ENCODE assay signal across 16 cellular contexts in genomic region chr14:91159906-91160305, GRCh38.
"Had no signal": no experiment of that assay in that cellular context is flagged by ENCODE, and none has a peak within 500 bp of the region (broad histone marks: within the 10 kb centered on the region; RNA-seq: fewer than 3 reads in every experiment).

No MANE protein-coding gene starts in this region.

- H3K27ac Mint-ChIP-seq: activated CD4-positive, alpha-beta T cell treated with anti-CD3 and anti-CD28 coated beads, Interleukin-2, amount 10 ng/mL, durations not matched to agents 7 days and 5 days; activated CD8-positive, alpha-beta memory T cell treated with anti-CD3 and anti-CD28 coated beads, Interleukin-2, amount 10 ng/mL, durations not matched to agents 7 days and 5 days; activated naive CD8-positive, alpha-beta T cell treated with anti-CD3 and anti-CD28 coated beads, Interleukin-2, amount 10 ng/mL, durations not matched to agents 7 days and 5 days; activated T-cell treated with anti-CD3 and anti-CD28 coated beads, Interleukin-2, amount 50 U/mL, for 24 hours; T-helper 1 cell treated with Interleukin-12 subunit alpha and Interleukin-12 subunit beta and Interleukin-4 antibody, amounts not matched to agents 30 μg/mL and 1 μg/mL, for 36 hours had no signal

- H3K27ac ChIP-seq: cardiac muscle cell had no signal

- H3K4me3 Mint-ChIP-seq: activated CD4-positive, alpha-beta T cell treated with anti-CD3 and anti-CD28 coated beads, Interleukin-2, amount 10 ng/mL, durations not matched to agents 7 days and 5 days; activated CD8-positive, alpha-beta memory T cell treated with anti-CD3 and anti-CD28 coated beads, Interleukin-2, amount 10 ng/mL, durations not matched to agents 7 days and 5 days; activated naive CD8-positive, alpha-beta T cell treated with anti-CD3 and anti-CD28 coated beads, Interleukin-2, amount 10 ng/mL, durations not matched to agents 7 days and 5 days; activated T-cell treated with anti-CD3 and anti-CD28 coated beads, Interleukin-2, amount 50 U/mL, for 24 hours; natural killer cell; T-helper 1 cell treated with Interleukin-12 subunit alpha and Interleukin-12 subunit beta and Interleukin-4 antibody, amounts not matched to agents 30 μg/mL and 1 μg/mL, for 36 hours had no signal

- DNase-seq: activated CD4-positive, alpha-beta T cell treated with anti-CD3 and anti-CD28 coated beads, Interleukin-2, amount 10 ng/mL, durations not matched to agents 7 days and 5 days; activated CD8-positive, alpha-beta memory T cell treated with anti-CD3 and anti-CD28 coated beads, Interleukin-2, amount 10 ng/mL, durations not matched to agents 7 days and 5 days; activated gamma-delta T cell treated with Interleukin-2 at 50 U/mL for 16 hours; activated naive CD8-positive, alpha-beta T cell treated with anti-CD3 and anti-CD28 coated beads, Interleukin-2, amount 10 ng/mL, durations not matched to agents 7 days and 5 days; activated T-cell treated with anti-CD3 and anti-CD28 coated beads, Interleukin-2, amount 50 U/mL, for 24 hours; aorta; foreskin melanocyte; heart left ventricle; islet precursor cell; natural killer cell; nucleus accumbens; stimulated activated CD4-positive, alpha-beta T cell treated with anti-CD3 and anti-CD28 coated beads, Interleukin-2, amount 100 ng/mL, for 48 hours had no signal

- H3K36me3 Mint-ChIP-seq: natural killer cell had no signal

- ATAC-seq: activated CD8-positive, alpha-beta memory T cell treated with anti-CD3 and anti-CD28 coated beads, Interleukin-2, amount 10 ng/mL, durations not matched to agents 7 days and 5 days; heart left ventricle; natural killer cell; Right ventricle myocardium inferior; sciatic nerve had no signal

- H3K4me3 ChIP-seq: cardiac muscle cell, heart left ventricle had no signal

- H3K27me3 Mint-ChIP-seq: activated CD4-positive, alpha-beta T cell treated with anti-CD3 and anti-CD28 coated beads, Interleukin-2, amount 10 ng/mL, durations not matched to agents 7 days and 5 days; activated CD8-positive, alpha-beta memory T cell treated with anti-CD3 and anti-CD28 coated beads, Interleukin-2, amount 10 ng/mL, durations not matched to agents 7 days and 5 days; activated naive CD8-positive, alpha-beta T cell treated with anti-CD3 and anti-CD28 coated beads, Interleukin-2, amount 10 ng/mL, durations not matched to agents 7 days and 5 days; activated T-cell treated with anti-CD3 and anti-CD28 coated beads, Interleukin-2, amount 50 U/mL, for 24 hours had no signal

- H3K9me3 Mint-ChIP-seq: activated CD4-positive, alpha-beta T cell treated with anti-CD3 and anti-CD28 coated beads, Interleukin-2, amount 10 ng/mL, durations not matched to agents 7 days and 5 days; activated naive CD8-positive, alpha-beta T cell treated with anti-CD3 and anti-CD28 coated beads, Interleukin-2, amount 10 ng/mL, durations not matched to agents 7 days and 5 days; activated T-cell treated with anti-CD3 and anti-CD28 coated beads, Interleukin-2, amount 50 U/mL, for 24 hours; natural killer cell; T-helper 1 cell treated with Interleukin-12 subunit alpha and Interleukin-12 subunit beta and Interleukin-4 antibody, amounts not matched to agents 30 μg/mL and 1 μg/mL, for 36 hours had no signal

- H3K9me3 ChIP-seq: heart left ventricle had no signal

- H3K27me3 ChIP-seq: cardiac muscle cell, heart left ventricle had no signal
